Comparison of ENCODE assay signal across 26 cellular contexts in the genomic region with DNA sequence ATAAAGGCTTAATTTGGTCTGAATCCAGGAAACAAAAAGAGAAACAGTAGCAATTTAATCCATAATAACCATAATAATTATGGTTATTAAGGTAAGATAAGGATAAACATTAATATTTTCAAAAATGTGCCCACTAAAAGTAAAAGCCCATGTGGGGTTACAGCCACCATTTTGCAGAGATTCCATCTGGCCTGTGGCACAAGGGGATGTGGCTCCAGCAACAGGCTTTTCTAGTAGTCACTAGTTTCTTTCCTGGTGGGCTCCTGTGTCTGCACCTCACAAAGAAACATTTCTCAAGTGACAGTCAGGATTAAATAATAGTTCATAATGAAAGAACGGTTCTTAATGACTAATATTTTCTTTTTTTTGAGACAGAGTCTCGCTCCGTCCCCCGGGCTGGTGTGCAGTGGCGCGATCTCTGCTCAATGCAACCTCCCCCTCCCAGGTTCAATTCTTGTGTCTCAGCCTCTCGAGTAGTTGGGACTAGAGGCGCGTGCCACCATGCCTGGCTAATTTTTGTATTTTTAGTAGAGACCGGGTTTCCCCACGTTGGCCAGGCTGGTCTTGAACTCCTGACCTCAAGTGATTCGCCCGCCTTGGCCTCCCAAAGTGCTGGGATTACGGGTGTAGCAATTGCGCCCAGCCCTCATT. TPM values are rescaled to one million over a fixed set of nuclear protein-coding genes. Genes with fewer than 3 reads are reported as not detected.
"Had no signal": no experiment of that assay in that cellular context is flagged by ENCODE, and none has a peak within 500 bp of the region (broad histone marks: within the 10 kb centered on the region; RNA-seq: fewer than 3 reads in every experiment).

No MANE protein-coding gene starts in this region.

- H3K4me1 ChIP-seq: heart right ventricle, left lung, right lobe of liver, testis had no signal

- H2AFZ ChIP-seq: neural progenitor cell, parathyroid adenoma had no signal

- H3K4me3 ChIP-seq: esophagus squamous epithelium, heart right ventricle, left lung, neural progenitor cell, right lobe of liver, testis, tibial artery had no signal

- H3K9me3 ChIP-seq: esophagus squamous epithelium, heart right ventricle, left lung, right lobe of liver, testis, tibial artery had no signal

- ATAC-seq: effector memory CD8-positive, alpha-beta T cell; heart right ventricle; left cardiac atrium; left lung; naive thymus-derived CD4-positive, alpha-beta T cell; right lobe of liver had no signal

- H3K36me3 ChIP-seq: esophagus squamous epithelium, heart right ventricle, left lung, right lobe of liver, tibial artery had no signal

- H3K9ac ChIP-seq: neural progenitor cell, parathyroid adenoma had no signal

- H3K27me3 ChIP-seq: esophagus squamous epithelium, heart right ventricle, left lung, neural progenitor cell, right lobe of liver, testis, tibial artery had no signal

- FAIRE-seq: endometrium, islet of Langerhans, small intestine had no signal

- H3K4me2 ChIP-seq: neural progenitor cell had no signal

- H3K27ac ChIP-seq: esophagus squamous epithelium, heart right ventricle, left lung, neural progenitor cell, right lobe of liver, testis had no signal

- DNase-seq: cortex of kidney; effector memory CD8-positive, alpha-beta T cell; erythroblast; esophagus squamous epithelium; foreskin melanocyte; glutamatergic neuron; heart right ventricle; hippocampal formation; left cardiac atrium; left lung; mesenchymal stem cell; midbrain; naive thymus-derived CD4-positive, alpha-beta T cell; right lobe of liver; small intestine; stimulated activated CD4-positive, alpha-beta T cell treated with anti-CD3 and anti-CD28 coated beads, Interleukin-1b, Interleukin-23, amount 100 ng/mL, for 48 hours; stimulated activated CD4-positive, alpha-beta T cell treated with anti-CD3 and anti-CD28 coated beads, Interleukin-4, amount 100 ng/mL, for 1 hour; stimulated activated CD8-positive, alpha-beta memory T cell treated with anti-CD3 and anti-CD28 coated beads, Interleukin-4, amount 100 ng/mL, for 48 hours; stimulated activated naive CD4-positive, alpha-beta T cell treated with Interleukin-2 at 50 U/mL for 16 hours; substantia nigra; testis; tibial artery had no signal

RNA-seq across cellular contexts. Expression of a gene that starts 32.2 kb away (rescaled TPM):
- total RNA-seq: left cardiac atrium had no signal
